ENCODE assay signal across 2 cellular contexts in the genomic region with DNA sequence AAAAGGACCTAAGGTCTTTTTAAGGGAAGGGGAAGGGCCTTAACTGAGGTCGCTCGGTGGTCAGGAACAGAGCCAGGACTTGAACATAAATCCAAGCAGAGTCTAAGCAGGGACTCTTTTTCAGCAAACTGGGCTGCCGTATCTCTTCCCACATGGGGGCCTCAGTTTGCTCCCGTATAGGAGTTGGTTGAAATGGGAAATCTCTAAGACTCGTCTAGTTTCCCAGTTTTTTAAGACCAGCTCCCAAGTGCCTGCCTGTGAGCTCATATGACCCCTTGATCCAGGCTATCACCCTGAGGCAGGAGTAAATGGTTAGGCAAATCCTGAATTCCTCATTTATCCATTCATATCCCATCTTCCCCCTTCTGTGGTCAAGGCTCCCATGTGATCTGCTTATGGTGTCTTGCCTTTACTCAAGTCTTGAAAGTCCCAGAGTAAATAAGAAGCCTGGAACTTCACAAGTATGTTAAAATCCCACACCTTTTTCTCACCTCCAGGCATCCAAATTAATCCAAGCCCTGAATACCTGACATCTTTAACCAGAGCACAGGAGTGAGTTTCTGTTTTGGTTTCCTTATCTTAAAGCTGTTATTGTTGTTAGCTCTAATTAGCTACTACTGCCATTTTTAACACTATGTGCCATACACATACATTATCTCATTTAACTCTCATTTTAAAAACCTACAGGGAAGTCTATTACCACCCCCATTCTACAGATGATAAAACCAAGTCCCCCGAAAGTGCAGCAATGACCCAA.
TF ChIP-seq lines count a peak whose summit lies in the region.

No MANE protein-coding gene starts in this region.

TF ChIP-seq in SK-N-SH, 30 proteins besides CTCF, POLR2A, EP300 and RAD21:
- TF ChIP-seq MXI1 (IDR thresholded peaks at IDR 0.05; ENCODE audit: low read depth, low read length) = no peak
- TF ChIP-seq, protein P1, sequence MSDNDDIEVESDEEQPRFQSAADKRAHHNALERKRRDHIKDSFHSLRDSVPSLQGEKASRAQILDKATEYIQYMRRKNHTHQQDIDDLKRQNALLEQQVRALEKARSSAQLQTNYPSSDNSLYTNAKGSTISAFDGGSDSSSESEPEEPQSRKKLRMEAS (IDR thresholded peaks at IDR 0.05; ENCODE audit: low read depth) = no peak
- TF ChIP-seq MEF2A (IDR thresholded peaks at IDR 0.05; ENCODE audit: borderline replicate concordance, low read depth) = no peak
- no peak for TF ChIP-seq FOSL2 (IDR thresholded peaks at IDR 0.05; ENCODE audit: borderline replicate concordance, low read depth)
- TF ChIP-seq EZH2phosphoT487 (IDR thresholded peaks at IDR 0.05; ENCODE audit: borderline replicate concordance, low read depth) = no peak
- no peak for TF ChIP-seq GABPA (IDR thresholded peaks at IDR 0.05; ENCODE audit: low read depth)
- no peak for TF ChIP-seq USF1 (IDR thresholded peaks at IDR 0.05; ENCODE audit: borderline replicate concordance, low read depth)
- TF ChIP-seq PBX3 (IDR thresholded peaks at IDR 0.05) = no peak
- TF ChIP-seq CHD2 (IDR thresholded peaks at IDR 0.05; ENCODE audit: low read length, partially characterized antibody) = no peak
- no peak for TF ChIP-seq GATA2 (CRISPR knock-in tag; IDR thresholded peaks at IDR 0.05)
- no peak for TF ChIP-seq TCF12 (IDR thresholded peaks at IDR 0.05)
- TF ChIP-seq ZBTB33 (IDR thresholded peaks at IDR 0.05; ENCODE audit: borderline replicate concordance, low read depth) = no peak
TF ChIP-seq in SK-N-SH: peak in this region for 0.

TF ChIP-seq in SK-N-SH treated with all-trans-retinoic acid at 6 μM for 48 hours, 23 proteins besides CTCF, POLR2A, EP300 and RAD21:
- TF ChIP-seq ZNF565 (CRISPR knock-in tag; conservative IDR thresholded peaks at IDR 0.05; ENCODE audit: low read depth) (no peak), GLIS3 (CRISPR knock-in tag; IDR thresholded peaks at IDR 0.05) (no peak), ZNF8 (CRISPR knock-in tag; IDR thresholded peaks at IDR 0.05) (no peak), TOX (CRISPR knock-in tag; IDR thresholded peaks at IDR 0.05; ENCODE audit: borderline replicate concordance) (no peak), PPARA (CRISPR knock-in tag; IDR thresholded peaks at IDR 0.05; ENCODE audit: borderline replicate concordance) (no peak), BACH2 (CRISPR knock-in tag; IDR thresholded peaks at IDR 0.05; ENCODE audit: borderline replicate concordance) (no peak), ZNF70 (CRISPR knock-in tag; IDR thresholded peaks at IDR 0.05) (no peak), ZFP3 (CRISPR knock-in tag; IDR thresholded peaks at IDR 0.05) (no peak), RARB (CRISPR knock-in tag; IDR thresholded peaks at IDR 0.05) (no peak), ISL1 (CRISPR knock-in tag; IDR thresholded peaks at IDR 0.05) (no peak), ARNTL (CRISPR knock-in tag; IDR thresholded peaks at IDR 0.05; ENCODE audit: borderline replicate concordance, low read depth) (no peak), PATZ1 (CRISPR knock-in tag; IDR thresholded peaks at IDR 0.05; ENCODE audit: borderline replicate concordance) (no peak), ESRRG (CRISPR knock-in tag; IDR thresholded peaks at IDR 0.05) (no peak)
- TF ChIP-seq, protein P2, sequence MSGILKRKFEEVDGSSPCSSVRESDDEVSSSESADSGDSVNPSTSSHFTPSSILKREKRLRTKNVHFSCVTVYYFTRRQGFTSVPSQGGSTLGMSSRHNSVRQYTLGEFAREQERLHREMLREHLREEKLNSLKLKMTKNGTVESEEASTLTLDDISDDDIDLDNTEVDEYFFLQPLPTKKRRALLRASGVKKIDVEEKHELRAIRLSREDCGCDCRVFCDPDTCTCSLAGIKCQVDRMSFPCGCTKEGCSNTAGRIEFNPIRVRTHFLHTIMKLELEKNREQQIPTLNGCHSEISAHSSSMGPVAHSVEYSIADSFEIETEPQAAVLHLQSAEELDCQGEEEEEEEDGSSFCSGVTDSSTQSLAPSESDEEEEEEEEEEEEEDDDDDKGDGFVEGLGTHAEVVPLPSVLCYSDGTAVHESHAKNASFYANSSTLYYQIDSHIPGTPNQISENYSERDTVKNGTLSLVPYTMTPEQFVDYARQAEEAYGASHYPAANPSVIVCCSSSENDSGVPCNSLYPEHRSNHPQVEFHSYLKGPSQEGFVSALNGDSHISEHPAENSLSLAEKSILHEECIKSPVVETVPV (CRISPR knock-in tag; IDR thresholded peaks at IDR 0.05) = no peak
